Comparison of ENCODE assay signal across 15 cellular contexts in genomic region chr4:1959104-1959384, GRCh38.
"Had no signal": no experiment of that assay in that cellular context is flagged by ENCODE, and none has a peak within 500 bp of the region (broad histone marks: within the 10 kb centered on the region; RNA-seq: fewer than 3 reads in every experiment).

No MANE protein-coding gene starts in this region.

- H3K4me1 Mint-ChIP-seq: activated naive CD4-positive, alpha-beta T cell treated with anti-CD3 and anti-CD28 coated beads, Interleukin-2, amount 10 ng/mL, durations not matched to agents 7 days and 5 days; naive B cell; stimulated activated memory B cell treated with anti-CD40 and anti-IgM and Interleukin-4, amounts not matched to agents 10 μg/mL and 1 μg/mL and 100 μg/mL, for 72 hours had no signal

- H3K27me3 Mint-ChIP-seq: activated CD4-positive, alpha-beta memory T cell treated with anti-CD3 and anti-CD28 coated beads for 36 hours; activated naive CD4-positive, alpha-beta T cell treated with anti-CD3 and anti-CD28 coated beads, Interleukin-2, amount 10 ng/mL, durations not matched to agents 7 days and 5 days; activated T-cell treated with anti-CD3 and anti-CD28 coated beads, Interleukin-2, amount 50 U/mL, for 24 hours; dendritic cell treated with granulocyte-macrophage colony-stimulating factor and Interleukin-4, amounts not matched to agents 40 ng/mL and 50 ng/mL, for 4 days; naive B cell; stimulated activated memory B cell treated with anti-CD40 and anti-IgM and Interleukin-4, amounts not matched to agents 10 μg/mL and 1 μg/mL and 100 μg/mL, for 72 hours had no signal

- H3K27me3 ChIP-seq: gastroesophageal sphincter, heart right ventricle, right atrium auricular region had no signal

- H3K4me3 Mint-ChIP-seq: activated CD4-positive, alpha-beta memory T cell treated with anti-CD3 and anti-CD28 coated beads for 36 hours; activated naive CD4-positive, alpha-beta T cell treated with anti-CD3 and anti-CD28 coated beads, Interleukin-2, amount 10 ng/mL, durations not matched to agents 7 days and 5 days; activated T-cell treated with anti-CD3 and anti-CD28 coated beads, Interleukin-2, amount 50 U/mL, for 24 hours; dendritic cell treated with granulocyte-macrophage colony-stimulating factor and Interleukin-4, amounts not matched to agents 40 ng/mL and 50 ng/mL, for 4 days; naive B cell; stimulated activated memory B cell treated with anti-CD40 and anti-IgM and Interleukin-4, amounts not matched to agents 10 μg/mL and 1 μg/mL and 100 μg/mL, for 72 hours; T-helper 2 cell treated with Interferon-gamma antibody and Interleukin-4, amounts not matched to agents 5 μg/mL and 100 μg/mL, for 36 hours had no signal

- H3K9me3 Mint-ChIP-seq: activated CD4-positive, alpha-beta memory T cell treated with anti-CD3 and anti-CD28 coated beads for 36 hours; activated naive CD4-positive, alpha-beta T cell treated with anti-CD3 and anti-CD28 coated beads, Interleukin-2, amount 10 ng/mL, durations not matched to agents 7 days and 5 days; activated T-cell treated with anti-CD3 and anti-CD28 coated beads, Interleukin-2, amount 50 U/mL, for 24 hours; dendritic cell treated with granulocyte-macrophage colony-stimulating factor and Interleukin-4, amounts not matched to agents 40 ng/mL and 50 ng/mL, for 4 days; stimulated activated memory B cell treated with anti-CD40 and anti-IgM and Interleukin-4, amounts not matched to agents 10 μg/mL and 1 μg/mL and 100 μg/mL, for 72 hours; T-helper 2 cell treated with Interferon-gamma antibody and Interleukin-4, amounts not matched to agents 5 μg/mL and 100 μg/mL, for 36 hours had no signal

- H3K4me1 ChIP-seq: gastroesophageal sphincter had no signal

- H3K9me3 ChIP-seq: gastroesophageal sphincter, heart right ventricle, right atrium auricular region had no signal

- DNase-seq: activated CD4-positive, alpha-beta memory T cell treated with anti-CD3 and anti-CD28 coated beads for 36 hours; activated CD4-positive, alpha-beta T cell treated with anti-CD3 and anti-CD28 coated beads for 1 hour; activated naive CD4-positive, alpha-beta T cell treated with anti-CD3 and anti-CD28 coated beads, Interleukin-2, amount 10 ng/mL, durations not matched to agents 7 days and 5 days; activated T-cell treated with anti-CD3 and anti-CD28 coated beads, Interleukin-2, amount 50 U/mL, for 24 hours; cerebellar nuclear complex; effector memory CD4-positive, alpha-beta T cell; erythroblast; heart right ventricle; naive B cell; stimulated activated CD4-positive, alpha-beta T cell treated with anti-CD3 and anti-CD28 coated beads, Interleukin-2, amount 100 ng/mL, for 48 hours had no signal

- H3K27ac ChIP-seq: gastroesophageal sphincter, heart right ventricle, right atrium auricular region had no signal

- H3K27ac Mint-ChIP-seq: activated CD4-positive, alpha-beta memory T cell treated with anti-CD3 and anti-CD28 coated beads for 36 hours; activated T-cell treated with anti-CD3 and anti-CD28 coated beads, Interleukin-2, amount 50 U/mL, for 24 hours; dendritic cell treated with granulocyte-macrophage colony-stimulating factor and Interleukin-4, amounts not matched to agents 40 ng/mL and 50 ng/mL, for 4 days; stimulated activated memory B cell treated with anti-CD40 and anti-IgM and Interleukin-4, amounts not matched to agents 10 μg/mL and 1 μg/mL and 100 μg/mL, for 72 hours; T-helper 2 cell treated with Interferon-gamma antibody and Interleukin-4, amounts not matched to agents 5 μg/mL and 100 μg/mL, for 36 hours had no signal

- H3K4me3 ChIP-seq: gastroesophageal sphincter, heart right ventricle, right atrium auricular region had no signal

- ATAC-seq: gastroesophageal sphincter; stimulated activated memory B cell treated with anti-CD40 and anti-IgM and Interleukin-4, amounts not matched to agents 10 μg/mL and 1 μg/mL and 100 μg/mL, for 72 hours had no signal
